In genomic region chr9:14346301-14346721, GRCh38 we compare ENCODE assay signal across 9 cellular contexts. TPM values are rescaled to one million over a fixed set of nuclear protein-coding genes. Genes with fewer than 3 reads are reported as not detected.
DNase-seq lines count a peak whose midpoint lies in the region; ATAC-seq and TF ChIP-seq lines count a peak whose summit lies in the region.
"Had no signal": no experiment of that assay in that cellular context is flagged by ENCODE, and none has a peak within 500 bp of the region (broad histone marks: within the 10 kb centered on the region; RNA-seq: fewer than 3 reads in every experiment).

No MANE protein-coding gene starts in this region.

- H3K4me1 ChIP-seq in body of pancreas (peaks cover 47% of the 10 kb centered on the region), iPS DF 6.9 (ENCODE audit: control insufficient read depth, insufficient read depth, low read length) (peaks cover 2% of the 10 kb centered on the region)

- H3K36me3 ChIP-seq in body of pancreas (replicated peaks in 1 of 2; ENCODE audit: insufficient read depth in 1 of 2, low read depth in 2 of 2) = no peaks in the 10 kb centered on the region
- H3K36me3 ChIP-seq in iPS DF 6.9 (ENCODE audit: control insufficient read depth, insufficient read depth, low read length) = no peaks in the 10 kb centered on the region

- no peaks in the 10 kb centered on the region for H3K9me3 ChIP-seq in body of pancreas
- H3K9me3 ChIP-seq in iPS DF 6.9 (ENCODE audit: control insufficient read depth, insufficient read depth, low read length) = no peaks in the 10 kb centered on the region

- no peak for TF ChIP-seq CTCF in body of pancreas (IDR thresholded peaks at IDR 0.05)

- intact Hi-C loops in body of pancreas (cut with DNase I) = no loop called here
- intact Hi-C loops in posterior vena cava (cut with DNase I) = loop anchor here (2.0 to 5.0 kb wide), 2 partner anchors 24 to 34 kb away; partner anchors contain the start of gene NFIB (in 2 of the 2)

- peak; percentile 75 for DNase-seq in COR-L47 (lab: John Stamatoyannopoulos, UW)
- DNase-seq in body of pancreas = peak in 3 of 4 donors; percentile 28 to 57 (median 42)
- DNase-seq in iPS DF 6.9 (ENCODE audit: low read depth, low spot score) = no peak
- peak; percentile 85 for DNase-seq in posterior vena cava (ENCODE audit: low spot score)
- no peak for DNase-seq in epidermal melanocyte (ENCODE audit: insufficient read length, low spot score)
- no peak for DNase-seq in NCI-H1694 (lab: John Stamatoyannopoulos, UW)
- DNase-seq: stimulated activated CD4-positive, alpha-beta T cell treated with anti-CD3 and anti-CD28 coated beads, Interleukin-4, amount 100 ng/mL, for 4 hours had no signal

- H3K4me3 ChIP-seq in body of pancreas (no peak overlapping the region), iPS DF 6.9 (ENCODE audit: low read length) (peak overlapping the region; percentile 53; the same call in 1 of the 2 replicates)

- H3K27me3 ChIP-seq in body of pancreas (peaks cover 0 to 38% of the 10 kb centered on the region in 2 donors), iPS DF 6.9 (ENCODE audit: control insufficient read depth, insufficient read depth, low read length) (peaks cover 34% of the 10 kb centered on the region)

- ATAC-seq in body of pancreas (peak; percentile 17), GM19324 (IDR thresholded peaks at IDR 0.05; ENCODE audit: low FRiP score, unreplicated experiment) (no peak), HG02870 (IDR thresholded peaks at IDR 0.05; ENCODE audit: unreplicated experiment) (no peak)

- TF ChIP-seq POLR2A in body of pancreas (IDR thresholded peaks at IDR 0.05) = peak in 1 of 3 donors; percentile 19

- WGBS in body of pancreas, 2 donors = 0 to 13% methylated on average over 2 to 28 of the region's 28 CpGs
- WGBS in iPS DF 6.9 (ENCODE audit: insufficient coverage, insufficient read length) = no CpG with 5 or more reads among the region's 28 CpGs

- H3K27ac ChIP-seq in body of pancreas (peak overlapping the region in 1 of 4 donors; percentile 6), iPS DF 6.9 (ENCODE audit: low read length) (no peak overlapping the region)

RNA-seq across cellular contexts. Expression of gene NFIB, which starts 32.4 kb away (rescaled TPM):
- 10 to 100 TPM; 47.0 to 65.9 TPM for total RNA-seq in body of pancreas
- total RNA-seq in posterior vena cava = 100 to 1,000 TPM; 230 to 305 TPM

Comparison
In these comparisons a context has a peak if more than half of its experiments do, and no peak if none do; other contexts are left out.
1. DNase-seq: peak in COR-L47 (single experiment), body of pancreas (3 of 4) and posterior vena cava (single experiment); none in iPS DF 6.9 (single experiment), epidermal melanocyte (single experiment) and NCI-H1694 (single experiment).